ENCODE assay signal across 7 cellular contexts in the genomic region with DNA sequence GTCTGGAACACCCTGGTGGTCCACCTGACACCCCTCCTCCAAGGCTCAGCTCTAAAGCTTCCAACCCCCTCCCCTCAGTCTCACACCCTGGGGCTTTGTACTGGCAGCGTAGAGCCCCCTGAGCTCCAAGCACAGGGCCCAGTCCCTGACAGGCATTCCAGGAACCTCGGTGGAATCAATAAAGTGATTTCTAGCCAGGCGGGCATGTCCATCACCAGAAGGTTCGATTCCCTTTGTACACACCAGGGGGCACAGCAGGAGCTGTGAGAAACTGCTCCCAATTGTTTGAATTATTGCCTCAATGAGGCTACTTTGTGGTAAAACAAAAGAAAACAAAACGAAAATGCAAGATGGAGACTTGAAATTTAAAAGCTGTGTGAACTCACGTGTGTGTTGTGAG.
A peak's percentile ranks its signal among the peaks of the same experiment; 100 is the strongest.
DNase-seq lines count a peak whose midpoint lies in the region; ATAC-seq lines count a peak whose summit lies in the region.

No MANE protein-coding gene starts in this region.

- no peak for ATAC-seq in GM21390 (IDR thresholded peaks at IDR 0.05; ENCODE audit: unreplicated experiment)

- DNase-seq in GM04504 (ENCODE audit: low read depth): peak; percentile 28
- DNase-seq in LoVo (ENCODE audit: low spot score): peak; percentile 53
- DNase-seq in activated T-cell treated with anti-CD3 and anti-CD28 coated beads for 4 hours: peak; percentile 41
- peak; percentile 55 for DNase-seq in fibroblast of peridontal ligament (ENCODE audit: extremely low read depth)
- peak; percentile 17 to 38 for DNase-seq in stimulated activated CD4-positive, alpha-beta T cell treated with anti-CD3 and anti-CD28 coated beads, Interleukin-12 subunit alpha, Interleukin-12 subunit beta, amount 100 ng/mL, for 24 hours (ENCODE audit: low read depth in 2 of 2)
- no peak for DNase-seq in NCI-H446 treated with DMSO at 0.1 percent for 48 hours (lab: John Stamatoyannopoulos, UW)
